1 cellular context compared by ENCODE assay signal in genomic region chr12:92065664-92066063, GRCh38.
TF ChIP-seq lines count a peak whose summit lies in the region.

No MANE protein-coding gene starts in this region.

TF ChIP-seq in GM12878, 131 proteins besides CTCF, POLR2A, EP300 and RAD21:
- TF ChIP-seq ZNF592 (IDR thresholded peaks at IDR 0.05): no peak
- no peak for TF ChIP-seq CBX5 (IDR thresholded peaks at IDR 0.05; ENCODE audit: low read depth)
- no peak for TF ChIP-seq ESRRA (IDR thresholded peaks at IDR 0.05; ENCODE audit: low read length)
- TF ChIP-seq BCL11A (IDR thresholded peaks at IDR 0.05; ENCODE audit: low read depth, low read length): peak; percentile 30; the same call in 1 of the 2 replicates
- no peak for TF ChIP-seq ASH2L (IDR thresholded peaks at IDR 0.05; ENCODE audit: borderline replicate concordance, low read depth)
- TF ChIP-seq SREBF2 (IDR thresholded peaks at IDR 0.05; ENCODE audit: low read length): no peak
- TF ChIP-seq NFYA (IDR thresholded peaks at IDR 0.05; ENCODE audit: borderline replicate concordance, low read depth, low read length): no peak
- TF ChIP-seq PAX5 (IDR thresholded peaks at IDR 0.05; ENCODE audit: borderline replicate concordance, low read depth, low read length): no peak
- TF ChIP-seq ZZZ3 (IDR thresholded peaks at IDR 0.05; ENCODE audit: control insufficient read depth, insufficient read length, low read depth): no peak
- no peak for TF ChIP-seq MAX (IDR thresholded peaks at IDR 0.05; ENCODE audit: low read depth, low read length)
- TF ChIP-seq RBBP5 (conservative IDR thresholded peaks at IDR 0.05): no peak
- no peak for TF ChIP-seq CHD4 (IDR thresholded peaks at IDR 0.05)
- no peak for TF ChIP-seq REST (IDR thresholded peaks at IDR 0.05; ENCODE audit: low read depth, low read length)
- TF ChIP-seq, protein P1, sequence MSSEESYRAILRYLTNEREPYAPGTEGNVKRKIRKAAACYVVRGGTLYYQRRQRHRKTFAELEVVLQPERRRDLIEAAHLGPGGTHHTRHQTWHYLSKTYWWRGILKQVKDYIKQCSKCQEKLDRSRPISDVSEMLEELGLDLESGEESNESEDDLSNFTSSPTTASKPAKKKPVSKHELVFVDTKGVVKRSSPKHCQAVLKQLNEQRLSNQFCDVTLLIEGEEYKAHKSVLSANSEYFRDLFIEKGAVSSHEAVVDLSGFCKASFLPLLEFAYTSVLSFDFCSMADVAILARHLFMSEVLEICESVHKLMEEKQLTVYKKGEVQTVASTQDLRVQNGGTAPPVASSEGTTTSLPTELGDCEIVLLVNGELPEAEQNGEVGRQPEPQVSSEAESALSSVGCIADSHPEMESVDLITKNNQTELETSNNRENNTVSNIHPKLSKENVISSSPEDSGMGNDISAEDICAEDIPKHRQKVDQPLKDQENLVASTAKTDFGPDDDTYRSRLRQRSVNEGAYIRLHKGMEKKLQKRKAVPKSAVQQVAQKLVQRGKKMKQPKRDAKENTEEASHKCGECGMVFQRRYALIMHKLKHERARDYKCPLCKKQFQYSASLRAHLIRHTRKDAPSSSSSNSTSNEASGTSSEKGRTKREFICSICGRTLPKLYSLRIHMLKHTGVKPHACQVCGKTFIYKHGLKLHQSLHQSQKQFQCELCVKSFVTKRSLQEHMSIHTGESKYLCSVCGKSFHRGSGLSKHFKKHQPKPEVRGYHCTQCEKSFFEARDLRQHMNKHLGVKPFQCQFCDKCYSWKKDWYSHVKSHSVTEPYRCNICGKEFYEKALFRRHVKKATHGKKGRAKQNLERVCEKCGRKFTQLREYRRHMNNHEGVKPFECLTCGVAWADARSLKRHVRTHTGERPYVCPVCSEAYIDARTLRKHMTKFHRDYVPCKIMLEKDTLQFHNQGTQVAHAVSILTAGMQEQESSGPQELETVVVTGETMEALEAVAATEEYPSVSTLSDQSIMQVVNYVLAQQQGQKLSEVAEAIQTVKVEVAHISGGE (CRISPR knock-in tag; IDR thresholded peaks at IDR 0.05): no peak
- TF ChIP-seq SUPT20H (IDR thresholded peaks at IDR 0.05; ENCODE audit: borderline replicate concordance, control insufficient read depth, low read depth, low read length): no peak
- no peak for TF ChIP-seq LARP7 (IDR thresholded peaks at IDR 0.05)
- no peak for TF ChIP-seq SREBF1 (IDR thresholded peaks at IDR 0.05; ENCODE audit: low read length)
- peak; percentile 39; the same call in 1 of the 2 replicates for TF ChIP-seq JUNB (IDR thresholded peaks at IDR 0.05)
- TF ChIP-seq BHLHE40 (IDR thresholded peaks at IDR 0.05; ENCODE audit: borderline replicate concordance in 1 of 2, low read depth in 2 of 2, low read length in 1 of 2): no peak
- peak; percentile 47 for TF ChIP-seq NR2F1 (conservative IDR thresholded peaks at IDR 0.05)
- TF ChIP-seq, protein P2, sequence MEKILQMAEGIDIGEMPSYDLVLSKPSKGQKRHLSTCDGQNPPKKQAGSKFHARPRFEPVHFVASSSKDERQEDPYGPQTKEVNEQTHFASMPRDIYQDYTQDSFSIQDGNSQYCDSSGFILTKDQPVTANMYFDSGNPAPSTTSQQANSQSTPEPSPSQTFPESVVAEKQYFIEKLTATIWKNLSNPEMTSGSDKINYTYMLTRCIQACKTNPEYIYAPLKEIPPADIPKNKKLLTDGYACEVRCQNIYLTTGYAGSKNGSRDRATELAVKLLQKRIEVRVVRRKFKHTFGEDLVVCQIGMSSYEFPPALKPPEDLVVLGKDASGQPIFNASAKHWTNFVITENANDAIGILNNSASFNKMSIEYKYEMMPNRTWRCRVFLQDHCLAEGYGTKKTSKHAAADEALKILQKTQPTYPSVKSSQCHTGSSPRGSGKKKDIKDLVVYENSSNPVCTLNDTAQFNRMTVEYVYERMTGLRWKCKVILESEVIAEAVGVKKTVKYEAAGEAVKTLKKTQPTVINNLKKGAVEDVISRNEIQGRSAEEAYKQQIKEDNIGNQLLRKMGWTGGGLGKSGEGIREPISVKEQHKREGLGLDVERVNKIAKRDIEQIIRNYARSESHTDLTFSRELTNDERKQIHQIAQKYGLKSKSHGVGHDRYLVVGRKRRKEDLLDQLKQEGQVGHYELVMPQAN (conservative IDR thresholded peaks at IDR 0.05): no peak
- TF ChIP-seq NR2C1 (IDR thresholded peaks at IDR 0.05): no peak
